In genomic region chr11:102448869-102449224, GRCh38 we compare ENCODE assay signal across 11 cellular contexts. TPM values are rescaled to one million over a fixed set of nuclear protein-coding genes. Genes with fewer than 3 reads are reported as not detected.
DNase-seq lines count a peak whose midpoint lies in the region; ATAC-seq lines count a peak whose summit lies in the region.
"Had no signal": no experiment of that assay in that cellular context is flagged by ENCODE, and none has a peak within 500 bp of the region (broad histone marks: within the 10 kb centered on the region; RNA-seq: fewer than 3 reads in every experiment).

No MANE protein-coding gene starts in this region.

- no peaks in the 10 kb centered on the region for H3K9me3 Mint-ChIP-seq in activated T-cell treated with anti-CD3 and anti-CD28 coated beads, Interleukin-2, amount 50 U/mL, for 4 hours

- H3K27me3 Mint-ChIP-seq in activated T-cell treated with anti-CD3 and anti-CD28 coated beads, Interleukin-2, amount 50 U/mL, for 4 hours (ENCODE audit: low read depth) = no peaks in the 10 kb centered on the region

- peaks cover 60% of the 10 kb centered on the region for H3K4me1 ChIP-seq in SJSA1 (replicated peaks)
- peaks cover 49% of the 10 kb centered on the region for H3K4me1 ChIP-seq in effector memory CD4-positive, alpha-beta T cell (ENCODE audit: control insufficient read depth, insufficient read depth, low read length, poor library complexity, severe bottlenecking)
- peaks cover 29% of the 10 kb centered on the region for H3K4me1 ChIP-seq in thymus (ENCODE audit: control insufficient read depth, insufficient read depth, low read length)

- H3K9me3 ChIP-seq in SJSA1 (replicated peaks) = no peaks in the 10 kb centered on the region
- no peaks in the 10 kb centered on the region for H3K9me3 ChIP-seq in effector memory CD4-positive, alpha-beta T cell (ENCODE audit: control insufficient read depth, low read length)
- H3K9me3 ChIP-seq in thymus (ENCODE audit: control insufficient read depth) = no peaks in the 10 kb centered on the region

- H3K27ac ChIP-seq in SJSA1 (peak overlapping the region; percentile 98), thymus (ENCODE audit: low read depth) (peak overlapping the region; percentile 8)
- peak overlapping the region; percentile 38 for H3K27ac ChIP-seq in effector memory CD4-positive, alpha-beta T cell (ENCODE audit: insufficient read depth, low read length, poor library complexity, severe bottlenecking)
- H3K27ac ChIP-seq: epithelial cell of prostate, SK-N-MC had no signal

- no peak for DNase-seq in activated T-cell treated with anti-CD3 and anti-CD28 coated beads, Interleukin-2, amount 50 U/mL, for 4 hours
- DNase-seq in activated T-cell treated with anti-CD3 and anti-CD28 coated beads, Interleukin-2, amount 50 U/mL, for 48 hours = no peak
- DNase-seq in SJSA1 (ENCODE audit: low read depth in 1 of 2, low spot score in 2 of 2) (no peak), HK-2 (ENCODE audit: unreplicated experiment) (no peak)
- DNase-seq in effector memory CD4-positive, alpha-beta T cell = no peak
- DNase-seq: NCI-H1694 treated with DMSO at 0.1 percent for 48 hours had no signal

- H3K4me3 Mint-ChIP-seq in activated T-cell treated with anti-CD3 and anti-CD28 coated beads, Interleukin-2, amount 50 U/mL, for 4 hours = peak overlapping the region; percentile 91

- H3K36me3 ChIP-seq in SJSA1 (peaks cover 48% of the 10 kb centered on the region), thymus (ENCODE audit: control insufficient read depth, insufficient read depth) (peaks cover 5% of the 10 kb centered on the region)
- H3K36me3 ChIP-seq in effector memory CD4-positive, alpha-beta T cell (ENCODE audit: control insufficient read depth, insufficient read depth, low read length) = peaks cover 21% of the 10 kb centered on the region

- peaks cover 46% of the 10 kb centered on the region for H3K36me3 Mint-ChIP-seq in activated T-cell treated with anti-CD3 and anti-CD28 coated beads, Interleukin-2, amount 50 U/mL, for 4 hours (ENCODE audit: insufficient read depth)

- ATAC-seq in activated T-cell treated with anti-CD3 and anti-CD28 coated beads, Interleukin-2, amount 50 U/mL, for 4 hours = no peak
- ATAC-seq in esophagus mucosa = no peak
- ATAC-seq in HG03108 (IDR thresholded peaks at IDR 0.05; ENCODE audit: unreplicated experiment) = no peak

- H3K27me3 ChIP-seq in SJSA1 (replicated peaks) = no peaks in the 10 kb centered on the region
- no peaks in the 10 kb centered on the region for H3K27me3 ChIP-seq in effector memory CD4-positive, alpha-beta T cell (replicated peaks; ENCODE audit: control insufficient read depth, insufficient read depth, low read length, poor library complexity, severe bottlenecking)
- no peaks in the 10 kb centered on the region for H3K27me3 ChIP-seq in thymus (ENCODE audit: control insufficient read depth, insufficient read depth)

- 22% methylated on average over 2 of the region's 2 CpGs for WGBS in thymus

- H3K4me3 ChIP-seq in SJSA1 (no peak overlapping the region), thymus (ENCODE audit: low read length) (peak overlapping the region; percentile 7)
- peak overlapping the region; percentile 27 for H3K4me3 ChIP-seq in effector memory CD4-positive, alpha-beta T cell (ENCODE audit: insufficient read depth, low read depth, low read length, poor library complexity, severe bottlenecking)

- peaks cover 77% of the 10 kb centered on the region for H3K4me1 Mint-ChIP-seq in activated T-cell treated with anti-CD3 and anti-CD28 coated beads, Interleukin-2, amount 50 U/mL, for 4 hours (ENCODE audit: low read depth)

RNA-seq across cellular contexts. Expression of gene TMEM123, which starts 3.7 kb away (rescaled TPM):
- 100 to 1,000 TPM; 177 to 189 (median 187) TPM for total RNA-seq in activated T-cell treated with anti-CD3 and anti-CD28 coated beads, Interleukin-2, amount 50 U/mL, for 4 hours
- total RNA-seq in SJSA1 (2014; rRNA removed; shearing (Covaris generic)) = 196 and 263 TPM in 2 replicates
- polyA plus RNA-seq in thymus = 174 TPM
- total RNA-seq in esophagus mucosa = 131 TPM

Comparison
In these comparisons a context has a peak if more than half of its experiments do, and no peak if none do; other contexts are left out.
1. H3K27ac ChIP-seq: peak in every context shown above with its lines; median percentile 98 in SJSA1; 38 in effector memory CD4-positive, alpha-beta T cell; 8 in thymus.